ENCODE assay signal across 8 cellular contexts in genomic region chr1:145891587-145892485, GRCh38. TPM values are rescaled to one million over a fixed set of nuclear protein-coding genes. Genes with fewer than 3 reads are reported as not detected.
A peak's percentile ranks its signal among the peaks of the same experiment; 100 is the strongest.
DNase-seq lines count a peak whose midpoint lies in the region; ATAC-seq and TF ChIP-seq lines count a peak whose summit lies in the region.

No MANE protein-coding gene starts in this region.

- no peaks in the 10 kb centered on the region for H3K36me3 ChIP-seq in BE2C

- no peak for ATAC-seq in GM21786 (IDR thresholded peaks at IDR 0.05; ENCODE audit: unreplicated experiment)

- H3K4me1 ChIP-seq in BE2C, result peaks cover 6% of the 10 kb centered on the region; the same call in 1 of the 2 replicates

- peak overlapping the region; percentile 84 for H3K27ac ChIP-seq in layer of hippocampus (ENCODE audit: low read depth, low read length)

- peak; percentile 94 for DNase-seq in BE2C
- peak; percentile 100 for DNase-seq in HCEC 1CT
- peak; percentile 97 for DNase-seq in NCI-H446 (lab: John Stamatoyannopoulos, UW)
- peak; percentile 72 for DNase-seq in activated CD4-positive, alpha-beta T cell treated with anti-CD3 and anti-CD28 coated beads for 48 hours
- peak; percentile 98 for DNase-seq in dermis blood vessel endothelial cell
- peak; percentile 24 to 34 for DNase-seq in stimulated activated CD4-positive, alpha-beta T cell treated with anti-CD3 and anti-CD28 coated beads, Interleukin-15, amount 100 ng/mL, for 1 hour (ENCODE audit: low read depth in 1 of 2, low spot score in 1 of 2)

- H3K9me3 ChIP-seq in BE2C, result no peaks in the 10 kb centered on the region

- peak overlapping the region; percentile 4; the same call in 1 of the 2 replicates for H3K4me3 ChIP-seq in BE2C (ENCODE audit: low read depth, low read length)

- TF ChIP-seq CTCF in BE2C (IDR thresholded peaks at IDR 0.05; ENCODE audit: low read depth, low read length), result peak; percentile 98

- H3K27me3 ChIP-seq in BE2C, result no peaks in the 10 kb centered on the region
- no peaks in the 10 kb centered on the region for H3K27me3 ChIP-seq in layer of hippocampus (ENCODE audit: control insufficient read depth, insufficient read depth, low read length)

RNA-seq across cellular contexts. Expression of gene ANKRD35, which starts 6.2 kb away (rescaled TPM):
- not detected for polyA plus RNA-seq in BE2C (2012; ENCODE audit: insufficient read depth, insufficient read length, low read depth)
- 0.09 and 0.17 TPM in 2 replicates for total RNA-seq in dermis blood vessel endothelial cell

RNA-seq across cellular contexts. Expression of gene ITGA10, which starts 18.0 kb away (rescaled TPM):
- polyA plus RNA-seq in BE2C (2012; ENCODE audit: insufficient read depth, insufficient read length, low read depth), result 0.34 TPM
- 3.9 and 4.6 TPM in 2 replicates for total RNA-seq in dermis blood vessel endothelial cell

RNA-seq across cellular contexts. Expression of gene PEX11B, which starts 26.7 kb away (rescaled TPM):
- polyA plus RNA-seq in BE2C (2012; ENCODE audit: insufficient read depth, insufficient read length, low read depth), result 47.2 TPM
- 34.0 and 41.4 TPM in 2 replicates for total RNA-seq in dermis blood vessel endothelial cell

RNA-seq across cellular contexts. Expression of gene PIAS3, which starts 33.0 kb away (rescaled TPM):
- 20.3 TPM for polyA plus RNA-seq in BE2C (2012; ENCODE audit: insufficient read depth, insufficient read length, low read depth)
- 6.1 and 10.7 TPM in 2 replicates for total RNA-seq in dermis blood vessel endothelial cell

RNA-seq across cellular contexts. Expression of gene RBM8A, which starts 35.4 kb away (rescaled TPM):
- 544 TPM for polyA plus RNA-seq in BE2C (2012; ENCODE audit: insufficient read depth, insufficient read length, low read depth)
- total RNA-seq in dermis blood vessel endothelial cell, result 187 and 192 TPM in 2 replicates

Comparison
In these comparisons a context has a peak if more than half of its experiments do, and no peak if none do; other contexts are left out.
1. DNase-seq: peak in every context shown above with its lines; median percentile 100 in HCEC 1CT; 98 in dermis blood vessel endothelial cell; 97 in NCI-H446; 94 in BE2C; 72 in activated CD4-positive, alpha-beta T cell treated with anti-CD3 and anti-CD28 coated beads for 48 hours; 29 in stimulated activated CD4-positive, alpha-beta T cell treated with anti-CD3 and anti-CD28 coated beads, Interleukin-15, amount 100 ng/mL, for 1 hour.